In the genomic region with DNA sequence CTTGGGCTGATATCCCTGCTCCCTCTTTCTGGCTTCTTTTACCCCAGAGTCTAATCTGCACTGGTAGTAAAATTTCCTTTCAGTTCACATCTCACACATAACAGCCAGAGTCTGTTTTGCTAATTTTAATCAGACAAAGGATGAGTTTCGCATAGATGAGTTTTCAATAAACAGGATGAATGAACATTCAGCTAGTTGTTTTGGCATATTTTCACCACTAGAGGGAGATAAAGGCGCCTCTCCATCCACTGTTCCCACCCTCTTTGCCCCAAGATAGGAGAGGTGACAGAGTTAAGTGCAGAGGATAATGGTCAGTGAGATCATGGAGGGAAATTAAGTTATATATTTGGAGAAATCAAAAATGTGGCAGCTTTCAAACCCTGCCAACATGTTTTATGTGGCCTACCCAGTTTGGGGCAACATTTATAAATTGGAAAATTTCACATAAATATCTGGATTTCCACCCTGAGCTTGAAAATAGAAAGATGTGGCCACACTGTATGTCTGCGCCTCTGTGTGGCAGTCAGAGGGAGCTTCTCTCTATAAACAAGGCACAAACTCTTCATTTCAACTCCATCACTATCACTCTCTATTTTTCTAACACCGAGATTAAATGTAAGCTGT, we compare ENCODE assay signal across 8 cellular contexts. TPM values are rescaled to one million over a fixed set of nuclear protein-coding genes. Genes with fewer than 3 reads are reported as not detected.
A peak's percentile ranks its signal among the peaks of the same experiment; 100 is the strongest.
DNase-seq lines count a peak whose midpoint lies in the region; ATAC-seq and TF ChIP-seq lines count a peak whose summit lies in the region.

No MANE protein-coding gene starts in this region.

- ATAC-seq in HG02623 (IDR thresholded peaks at IDR 0.05; ENCODE audit: unreplicated experiment) (peak; percentile 90), gastrocnemius medialis (peak; percentile 35 to 46)

- H3K9me3 ChIP-seq in left ventricle myocardium inferior (replicated peaks) = no peaks in the 10 kb centered on the region
- H3K9me3 ChIP-seq in gastrocnemius medialis = no peaks in the 10 kb centered on the region

- TF ChIP-seq POLR2A in gastrocnemius medialis (IDR thresholded peaks at IDR 0.05) = no peak

- intact Hi-C loops in left ventricle myocardium inferior (cut with micrococcal nuclease) (loop anchor here (5.0 kb wide), 1 partner anchor 126 kb away; no protein-coding TSS in a partner anchor), gastrocnemius medialis (cut with DNase I; ENCODE audit: low total_unique reads) (loop anchor here (1.0 to 5.0 kb wide), 4 partner anchors 46 to 176 kb away; no protein-coding TSS in a partner anchor)

- peaks cover 40% of the 10 kb centered on the region for H3K4me1 ChIP-seq in ACC112 (ENCODE audit: control insufficient read depth, insufficient read depth, low read length, unreplicated experiment)
- H3K4me1 ChIP-seq in left ventricle myocardium inferior = peaks cover 65% of the 10 kb centered on the region
- H3K4me1 ChIP-seq in gastrocnemius medialis = peaks cover 29 to 38% of the 10 kb centered on the region in 2 donors

- H3K36me3 ChIP-seq in ACC112 (ENCODE audit: insufficient read depth, low read length) = no peaks in the 10 kb centered on the region
- H3K36me3 ChIP-seq in left ventricle myocardium inferior = no peaks in the 10 kb centered on the region
- no peaks in the 10 kb centered on the region for H3K36me3 ChIP-seq in gastrocnemius medialis

- DNase-seq in NCI-H1092 treated with DMSO at 0.1 percent for 48 hours (lab: John Stamatoyannopoulos, UW) (peak; percentile 78), left ventricle myocardium inferior (no peak), gastrocnemius medialis (no peak), NCI-H187 treated with DMSO at 0.1 percent for 48 hours (lab: John Stamatoyannopoulos, UW) (no peak)

- H3K79me2 ChIP-seq in ACC112 (ENCODE audit: control insufficient read depth, insufficient read depth, low read length, unreplicated experiment) = no peaks in the 10 kb centered on the region

- in situ Hi-C loops in gastrocnemius medialis (cut with MboI; ENCODE audit: low sequenced_read_pairs in 4 of 4) = loop anchor here (5.0 to 10.0 kb wide), 4 partner anchors 121 to 133 kb away; no protein-coding TSS in a partner anchor

- H3K4me3 ChIP-seq in ACC112 (ENCODE audit: low read depth, low read length) (no peak overlapping the region), WI38 (ENCODE audit: low read depth, low read length) (no peak overlapping the region), left ventricle myocardium inferior (no peak overlapping the region), gastrocnemius medialis (no peak overlapping the region)

- H3K27ac ChIP-seq in ACC112 (ENCODE audit: low read depth, low read length) = peak overlapping the region; percentile 8
- peak overlapping the region; percentile 85 for H3K27ac ChIP-seq in left ventricle myocardium inferior (replicated peaks)
- peak overlapping the region; percentile 52 to 91 (median 86) for H3K27ac ChIP-seq in gastrocnemius medialis

- TF ChIP-seq CTCF in GM12874 (IDR thresholded peaks at IDR 0.05; ENCODE audit: insufficient read depth, low read depth, low read length) = peak; percentile 64
- TF ChIP-seq CTCF in WI38 (IDR thresholded peaks at IDR 0.05; ENCODE audit: low read depth, low read length) = peak; percentile 79
- TF ChIP-seq CTCF in left ventricle myocardium inferior (IDR thresholded peaks at IDR 0.05; ENCODE audit: borderline replicate concordance) = peak; percentile 81
- peak; percentile 71 to 82 (median 77) for TF ChIP-seq CTCF in gastrocnemius medialis (IDR thresholded peaks at IDR 0.05 in 4 of 5, conservative IDR thresholded peaks at IDR 0.05 in 1 of 5)

- H3K27me3 ChIP-seq in ACC112 (ENCODE audit: insufficient read depth, low read length) = no peaks in the 10 kb centered on the region
- no peaks in the 10 kb centered on the region for H3K27me3 ChIP-seq in left ventricle myocardium inferior (ENCODE audit: low read depth)
- H3K27me3 ChIP-seq in gastrocnemius medialis = no peaks in the 10 kb centered on the region

- H2AFZ ChIP-seq in ACC112 (ENCODE audit: low read length, unreplicated experiment) = peak overlapping the region; percentile 87

RNA-seq across cellular contexts. Expression of a gene that starts 48.5 kb away (rescaled TPM):
- total RNA-seq in left ventricle myocardium inferior (167 TPM), gastrocnemius medialis (10 to 100 TPM; 38.6 to 63.9 (median 56.1) TPM)

Comparison
In these comparisons a context has a peak if more than half of its experiments do, and no peak if none do; other contexts are left out.
1. H3K27ac ChIP-seq: peak in every context shown above with its lines; median percentile 86 in gastrocnemius medialis; 85 in left ventricle myocardium inferior; 8 in ACC112.